1 cellular context compared by ENCODE assay signal in the genomic region with DNA sequence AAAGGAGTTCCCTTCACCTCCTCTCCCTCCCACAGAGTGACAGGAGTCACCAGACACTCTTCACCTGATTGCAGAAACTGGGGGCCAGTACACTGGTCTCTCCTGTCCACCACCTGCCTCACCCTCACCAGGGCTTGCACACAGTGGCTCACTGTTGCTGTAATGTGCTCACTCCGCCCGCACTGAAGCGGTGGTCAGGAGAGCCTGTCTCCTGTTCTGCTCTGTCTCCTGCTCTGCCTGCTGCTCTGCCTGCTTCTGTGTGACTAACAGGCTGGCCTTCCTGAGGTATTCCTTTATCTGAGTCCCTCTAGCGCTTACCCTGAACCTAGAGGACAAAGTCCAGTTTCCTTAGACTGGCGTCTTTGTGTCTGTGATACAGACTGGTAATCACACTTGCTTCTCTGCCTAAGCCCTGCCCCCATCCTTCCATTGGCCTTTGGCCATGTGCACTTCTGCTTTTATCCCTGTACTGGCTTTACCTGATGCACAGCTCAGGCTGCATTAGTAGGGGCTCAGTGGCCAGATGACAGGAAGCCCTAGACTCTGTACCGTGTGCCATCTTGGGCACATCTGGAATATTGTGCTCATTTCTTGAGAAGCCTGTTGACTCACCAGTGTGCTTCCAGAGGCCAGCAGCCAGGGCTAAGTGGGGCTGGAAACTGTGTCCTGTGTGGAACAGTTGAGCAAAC.
TF ChIP-seq lines count a peak whose summit lies in the region.

No MANE protein-coding gene starts in this region.

TF ChIP-seq in HepG2, 621 proteins besides CTCF, POLR2A, EP300 and RAD21 (continued from another document and continues in another):
- TF ChIP-seq, protein P1, sequence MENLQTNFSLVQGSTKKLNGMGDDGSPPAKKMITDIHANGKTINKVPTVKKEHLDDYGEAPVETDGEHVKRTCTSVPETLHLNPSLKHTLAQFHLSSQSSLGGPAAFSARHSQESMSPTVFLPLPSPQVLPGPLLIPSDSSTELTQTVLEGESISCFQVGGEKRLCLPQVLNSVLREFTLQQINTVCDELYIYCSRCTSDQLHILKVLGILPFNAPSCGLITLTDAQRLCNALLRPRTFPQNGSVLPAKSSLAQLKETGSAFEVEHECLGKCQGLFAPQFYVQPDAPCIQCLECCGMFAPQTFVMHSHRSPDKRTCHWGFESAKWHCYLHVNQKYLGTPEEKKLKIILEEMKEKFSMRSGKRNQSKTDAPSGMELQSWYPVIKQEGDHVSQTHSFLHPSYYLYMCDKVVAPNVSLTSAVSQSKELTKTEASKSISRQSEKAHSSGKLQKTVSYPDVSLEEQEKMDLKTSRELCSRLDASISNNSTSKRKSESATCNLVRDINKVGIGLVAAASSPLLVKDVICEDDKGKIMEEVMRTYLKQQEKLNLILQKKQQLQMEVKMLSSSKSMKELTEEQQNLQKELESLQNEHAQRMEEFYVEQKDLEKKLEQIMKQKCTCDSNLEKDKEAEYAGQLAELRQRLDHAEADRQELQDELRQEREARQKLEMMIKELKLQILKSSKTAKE (CRISPR knock-in tag; IDR thresholded peaks at IDR 0.05; ENCODE audit: borderline replicate concordance) = peak; percentile 86
- TF ChIP-seq ZNF337 (CRISPR knock-in tag; IDR thresholded peaks at IDR 0.05; ENCODE audit: borderline replicate concordance, low read depth) (no peak), RNF2 (conservative IDR thresholded peaks at IDR 0.05; ENCODE audit: low read depth) (no peak), JUNB (CRISPR knock-in tag; IDR thresholded peaks at IDR 0.05; ENCODE audit: borderline replicate concordance) (no peak; the same call in 1 of the 2 replicates), NCOA2 (CRISPR knock-in tag; IDR thresholded peaks at IDR 0.05) (peak; percentile 85), ZNF317 (CRISPR knock-in tag; IDR thresholded peaks at IDR 0.05) (no peak), POLR2G (IDR thresholded peaks at IDR 0.05; ENCODE audit: low read depth, low read length) (peak; percentile 88), ZNF878 (CRISPR knock-in tag; IDR thresholded peaks at IDR 0.05) (peak; percentile 54; the same call in 1 of the 2 replicates), GLI4 (CRISPR knock-in tag; IDR thresholded peaks at IDR 0.05; ENCODE audit: borderline replicate concordance) (peak; percentile 66; the same call in 1 of the 2 replicates), HNRNPH1 (optimal IDR thresholded peaks at IDR 0.05; ENCODE audit: low read depth, low read length) (no peak), ZNF564 (CRISPR knock-in tag; IDR thresholded peaks at IDR 0.05) (peak; percentile 37; the same call in 1 of the 2 replicates), REL (CRISPR knock-in tag; conservative IDR thresholded peaks at IDR 0.05) (peak; percentile 92), ZNF766 (CRISPR knock-in tag; IDR thresholded peaks at IDR 0.05; ENCODE audit: borderline replicate concordance) (0 out of 2 replicates have a peak, but pooled peaks have one; percentile 45), TOE1 (CRISPR knock-in tag; IDR thresholded peaks at IDR 0.05) (no peak), FOXP4 (CRISPR knock-in tag; IDR thresholded peaks at IDR 0.05) (peak; percentile 84), ZNF747 (CRISPR knock-in tag; IDR thresholded peaks at IDR 0.05; ENCODE audit: borderline replicate concordance) (peak; percentile 88; the same call in 1 of the 2 replicates), SMC3 (IDR thresholded peaks at IDR 0.05; ENCODE audit: low read length) (peak; percentile 17; the same call in 1 of the 2 replicates), REXO4 (CRISPR knock-in tag; IDR thresholded peaks at IDR 0.05; ENCODE audit: borderline replicate concordance) (no peak), ZNF605 (CRISPR knock-in tag; IDR thresholded peaks at IDR 0.05) (peak; percentile 63; the same call in 1 of the 2 replicates), MAX (IDR thresholded peaks at IDR 0.05) (peak; percentile 91), ZNF556 (CRISPR knock-in tag; IDR thresholded peaks at IDR 0.05; ENCODE audit: borderline replicate concordance) (peak; percentile 71; the same call in 1 of the 2 replicates), KDM3A (CRISPR knock-in tag; IDR thresholded peaks at IDR 0.05; ENCODE audit: low read depth) (no peak), ZNF343 (CRISPR knock-in tag; IDR thresholded peaks at IDR 0.05) (peak; percentile 43; the same call in 1 of the 2 replicates), FOSL2 (CRISPR knock-in tag; IDR thresholded peaks at IDR 0.05) (peak; percentile 86), MATR3 (CRISPR knock-in tag; IDR thresholded peaks at IDR 0.05) (no peak), HOXD1 (CRISPR knock-in tag; IDR thresholded peaks at IDR 0.05) (no peak), ZNF776 (CRISPR knock-in tag; IDR thresholded peaks at IDR 0.05) (0 out of 2 replicates have a peak, but pooled peaks have one; percentile 34), HNRNPUL1 (IDR thresholded peaks at IDR 0.05; ENCODE audit: low read depth, low read length) (no peak), TCF7L2 (IDR thresholded peaks at IDR 0.05; ENCODE audit: low read depth, low read length) (no peak), SAFB2 (CRISPR knock-in tag; IDR thresholded peaks at IDR 0.05; ENCODE audit: borderline replicate concordance, low read depth) (no peak), ZNF121 (CRISPR knock-in tag; IDR thresholded peaks at IDR 0.05) (peak; percentile 86), REPIN1 (CRISPR knock-in tag; IDR thresholded peaks at IDR 0.05; ENCODE audit: borderline replicate concordance, low read depth) (peak; percentile 86; the same call in 1 of the 2 replicates), CEBPG (CRISPR knock-in tag; IDR thresholded peaks at IDR 0.05) (peak; percentile 58), ZNF136 (CRISPR knock-in tag; IDR thresholded peaks at IDR 0.05; ENCODE audit: low read depth) (0 out of 2 replicates have a peak, but pooled peaks have one; percentile 43), TBX3 (IDR thresholded peaks at IDR 0.05; ENCODE audit: borderline replicate concordance) (no peak)
- TF ChIP-seq, protein P2, sequence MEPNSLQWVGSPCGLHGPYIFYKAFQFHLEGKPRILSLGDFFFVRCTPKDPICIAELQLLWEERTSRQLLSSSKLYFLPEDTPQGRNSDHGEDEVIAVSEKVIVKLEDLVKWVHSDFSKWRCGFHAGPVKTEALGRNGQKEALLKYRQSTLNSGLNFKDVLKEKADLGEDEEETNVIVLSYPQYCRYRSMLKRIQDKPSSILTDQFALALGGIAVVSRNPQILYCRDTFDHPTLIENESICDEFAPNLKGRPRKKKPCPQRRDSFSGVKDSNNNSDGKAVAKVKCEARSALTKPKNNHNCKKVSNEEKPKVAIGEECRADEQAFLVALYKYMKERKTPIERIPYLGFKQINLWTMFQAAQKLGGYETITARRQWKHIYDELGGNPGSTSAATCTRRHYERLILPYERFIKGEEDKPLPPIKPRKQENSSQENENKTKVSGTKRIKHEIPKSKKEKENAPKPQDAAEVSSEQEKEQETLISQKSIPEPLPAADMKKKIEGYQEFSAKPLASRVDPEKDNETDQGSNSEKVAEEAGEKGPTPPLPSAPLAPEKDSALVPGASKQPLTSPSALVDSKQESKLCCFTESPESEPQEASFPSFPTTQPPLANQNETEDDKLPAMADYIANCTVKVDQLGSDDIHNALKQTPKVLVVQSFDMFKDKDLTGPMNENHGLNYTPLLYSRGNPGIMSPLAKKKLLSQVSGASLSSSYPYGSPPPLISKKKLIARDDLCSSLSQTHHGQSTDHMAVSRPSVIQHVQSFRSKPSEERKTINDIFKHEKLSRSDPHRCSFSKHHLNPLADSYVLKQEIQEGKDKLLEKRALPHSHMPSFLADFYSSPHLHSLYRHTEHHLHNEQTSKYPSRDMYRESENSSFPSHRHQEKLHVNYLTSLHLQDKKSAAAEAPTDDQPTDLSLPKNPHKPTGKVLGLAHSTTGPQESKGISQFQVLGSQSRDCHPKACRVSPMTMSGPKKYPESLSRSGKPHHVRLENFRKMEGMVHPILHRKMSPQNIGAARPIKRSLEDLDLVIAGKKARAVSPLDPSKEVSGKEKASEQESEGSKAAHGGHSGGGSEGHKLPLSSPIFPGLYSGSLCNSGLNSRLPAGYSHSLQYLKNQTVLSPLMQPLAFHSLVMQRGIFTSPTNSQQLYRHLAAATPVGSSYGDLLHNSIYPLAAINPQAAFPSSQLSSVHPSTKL (CRISPR knock-in tag; IDR thresholded peaks at IDR 0.05) = peak; percentile 83
- TF ChIP-seq, protein P3, sequence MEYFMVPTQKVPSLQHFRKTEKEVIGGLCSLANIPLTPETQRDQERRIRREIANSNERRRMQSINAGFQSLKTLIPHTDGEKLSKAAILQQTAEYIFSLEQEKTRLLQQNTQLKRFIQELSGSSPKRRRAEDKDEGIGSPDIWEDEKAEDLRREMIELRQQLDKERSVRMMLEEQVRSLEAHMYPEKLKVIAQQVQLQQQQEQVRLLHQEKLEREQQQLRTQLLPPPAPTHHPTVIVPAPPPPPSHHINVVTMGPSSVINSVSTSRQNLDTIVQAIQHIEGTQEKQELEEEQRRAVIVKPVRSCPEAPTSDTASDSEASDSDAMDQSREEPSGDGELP (IDR thresholded peaks at IDR 0.05; ENCODE audit: borderline replicate concordance, low read depth) = peak; percentile 40; the same call in 1 of the 2 replicates
- TF ChIP-seq, protein P4, sequence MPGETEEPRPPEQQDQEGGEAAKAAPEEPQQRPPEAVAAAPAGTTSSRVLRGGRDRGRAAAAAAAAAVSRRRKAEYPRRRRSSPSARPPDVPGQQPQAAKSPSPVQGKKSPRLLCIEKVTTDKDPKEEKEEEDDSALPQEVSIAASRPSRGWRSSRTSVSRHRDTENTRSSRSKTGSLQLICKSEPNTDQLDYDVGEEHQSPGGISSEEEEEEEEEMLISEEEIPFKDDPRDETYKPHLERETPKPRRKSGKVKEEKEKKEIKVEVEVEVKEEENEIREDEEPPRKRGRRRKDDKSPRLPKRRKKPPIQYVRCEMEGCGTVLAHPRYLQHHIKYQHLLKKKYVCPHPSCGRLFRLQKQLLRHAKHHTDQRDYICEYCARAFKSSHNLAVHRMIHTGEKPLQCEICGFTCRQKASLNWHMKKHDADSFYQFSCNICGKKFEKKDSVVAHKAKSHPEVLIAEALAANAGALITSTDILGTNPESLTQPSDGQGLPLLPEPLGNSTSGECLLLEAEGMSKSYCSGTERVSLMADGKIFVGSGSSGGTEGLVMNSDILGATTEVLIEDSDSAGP (CRISPR knock-in tag; IDR thresholded peaks at IDR 0.05; ENCODE audit: borderline replicate concordance) = peak; percentile 70
- TF ChIP-seq, protein P5, sequence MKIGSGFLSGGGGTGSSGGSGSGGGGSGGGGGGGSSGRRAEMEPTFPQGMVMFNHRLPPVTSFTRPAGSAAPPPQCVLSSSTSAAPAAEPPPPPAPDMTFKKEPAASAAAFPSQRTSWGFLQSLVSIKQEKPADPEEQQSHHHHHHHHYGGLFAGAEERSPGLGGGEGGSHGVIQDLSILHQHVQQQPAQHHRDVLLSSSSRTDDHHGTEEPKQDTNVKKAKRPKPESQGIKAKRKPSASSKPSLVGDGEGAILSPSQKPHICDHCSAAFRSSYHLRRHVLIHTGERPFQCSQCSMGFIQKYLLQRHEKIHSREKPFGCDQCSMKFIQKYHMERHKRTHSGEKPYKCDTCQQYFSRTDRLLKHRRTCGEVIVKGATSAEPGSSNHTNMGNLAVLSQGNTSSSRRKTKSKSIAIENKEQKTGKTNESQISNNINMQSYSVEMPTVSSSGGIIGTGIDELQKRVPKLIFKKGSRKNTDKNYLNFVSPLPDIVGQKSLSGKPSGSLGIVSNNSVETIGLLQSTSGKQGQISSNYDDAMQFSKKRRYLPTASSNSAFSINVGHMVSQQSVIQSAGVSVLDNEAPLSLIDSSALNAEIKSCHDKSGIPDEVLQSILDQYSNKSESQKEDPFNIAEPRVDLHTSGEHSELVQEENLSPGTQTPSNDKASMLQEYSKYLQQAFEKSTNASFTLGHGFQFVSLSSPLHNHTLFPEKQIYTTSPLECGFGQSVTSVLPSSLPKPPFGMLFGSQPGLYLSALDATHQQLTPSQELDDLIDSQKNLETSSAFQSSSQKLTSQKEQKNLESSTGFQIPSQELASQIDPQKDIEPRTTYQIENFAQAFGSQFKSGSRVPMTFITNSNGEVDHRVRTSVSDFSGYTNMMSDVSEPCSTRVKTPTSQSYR (CRISPR knock-in tag; IDR thresholded peaks at IDR 0.05; ENCODE audit: borderline replicate concordance) = peak; percentile 95
- TF ChIP-seq, protein P6, sequence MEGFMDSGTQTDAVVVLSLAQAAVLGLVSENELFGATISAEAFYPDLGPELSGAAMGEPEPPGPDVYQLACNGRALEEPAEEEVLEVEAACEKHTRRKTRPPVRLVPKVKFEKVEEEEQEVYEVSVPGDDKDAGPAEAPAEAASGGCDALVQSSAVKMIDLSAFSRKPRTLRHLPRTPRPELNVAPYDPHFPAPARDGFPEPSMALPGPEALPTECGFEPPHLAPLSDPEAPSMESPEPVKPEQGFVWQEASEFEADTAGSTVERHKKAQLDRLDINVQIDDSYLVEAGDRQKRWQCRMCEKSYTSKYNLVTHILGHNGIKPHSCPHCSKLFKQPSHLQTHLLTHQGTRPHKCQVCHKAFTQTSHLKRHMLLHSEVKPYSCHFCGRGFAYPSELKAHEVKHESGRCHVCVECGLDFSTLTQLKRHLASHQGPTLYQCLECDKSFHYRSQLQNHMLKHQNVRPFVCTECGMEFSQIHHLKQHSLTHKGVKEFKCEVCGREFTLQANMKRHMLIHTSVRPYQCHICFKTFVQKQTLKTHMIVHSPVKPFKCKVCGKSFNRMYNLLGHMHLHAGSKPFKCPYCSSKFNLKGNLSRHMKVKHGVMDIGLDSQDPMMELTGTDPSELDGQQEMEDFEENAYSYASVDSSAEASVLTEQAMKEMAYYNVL (CRISPR knock-in tag; IDR thresholded peaks at IDR 0.05; ENCODE audit: borderline replicate concordance) = peak; percentile 68
